Comparison of ENCODE assay signal across 8 cellular contexts in the genomic region with DNA sequence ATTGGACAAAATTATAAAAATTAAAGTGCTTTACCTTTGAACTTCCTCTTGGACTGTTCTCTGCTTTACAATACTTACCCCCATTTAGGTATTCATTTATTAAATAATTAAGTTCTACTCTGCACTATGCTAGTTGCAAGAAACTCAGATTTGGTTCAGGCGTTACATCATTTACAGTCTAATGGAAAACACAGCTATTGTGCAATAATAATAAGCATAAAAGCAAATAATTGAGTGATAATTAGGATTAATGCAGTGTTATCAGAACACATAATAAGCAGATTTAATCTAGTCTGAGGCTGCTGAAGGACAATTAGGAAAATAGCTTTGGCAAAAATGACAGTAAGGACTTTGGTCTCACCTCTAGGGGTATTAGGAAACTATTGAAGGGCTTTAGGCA.
"Had no signal": no experiment of that assay in that cellular context is flagged by ENCODE, and none has a peak within 500 bp of the region (broad histone marks: within the 10 kb centered on the region; RNA-seq: fewer than 3 reads in every experiment).

No MANE protein-coding gene starts in this region.

- H3K36me3 ChIP-seq: HAP-1 had no signal

- H2AFZ ChIP-seq: GM23338 had no signal

- H3K4me1 Mint-ChIP-seq: GM23338, IgD-negative memory B cell had no signal

- H3K9me3 Mint-ChIP-seq: GM23338 had no signal

- ATAC-seq: GM23338, HCT116 had no signal

- H3K4me3 Mint-ChIP-seq: GM23338, HFFc6, IgD-negative memory B cell had no signal

- DNase-seq: H7, HFFc6, KG1 had no signal

- H3K9me3 ChIP-seq: HAP-1 had no signal

- H3K4me3 ChIP-seq: GM23338, HAP-1 had no signal

- H3K36me3 Mint-ChIP-seq: IgD-negative memory B cell had no signal

- H3K27ac ChIP-seq: HL-60 had no signal

- H3K27me3 Mint-ChIP-seq: IgD-negative memory B cell had no signal

- H3K4me1 ChIP-seq: HAP-1 had no signal

- H3K4me2 ChIP-seq: GM23338 had no signal

- H3K27ac Mint-ChIP-seq: GM23338, HFFc6, IgD-negative memory B cell had no signal
